ENCODE assay signal across 7 cellular contexts in genomic region chr12:42012501-42012900, GRCh38.
A peak's percentile ranks its signal among the peaks of the same experiment; 100 is the strongest.
DNase-seq lines count a peak whose midpoint lies in the region; TF ChIP-seq lines count a peak whose summit lies in the region.
"Not testable (repeated sequence)": the region's sequence is repeated elsewhere in the genome, so short reads cannot be mapped to it uniquely, and the experiment has no call there.

No MANE protein-coding gene starts in this region.

- in situ Hi-C loops in GM23248 (cut with MboI) = not testable (repeated sequence)

- not testable (repeated sequence) for H3K79me2 ChIP-seq in GM23248 (ENCODE audit: insufficient read depth)

- not testable (repeated sequence) for H3K9ac ChIP-seq in GM23248

- not testable (repeated sequence) for H3K9me3 ChIP-seq in GM23248 (ENCODE audit: low read depth)

- not testable (repeated sequence) for H3K27me3 ChIP-seq in GM23248 (replicated peaks; ENCODE audit: insufficient read depth); kidney epithelial cell (ENCODE audit: control insufficient read depth, insufficient read depth, low read length)

- not testable (repeated sequence) for H3K4me3 ChIP-seq in AG10803 (ENCODE audit: low read length); GM23248; epithelial cell of proximal tubule (ENCODE audit: low read depth, low read length); kidney epithelial cell (ENCODE audit: low read depth, low read length)

- H3F3A ChIP-seq in GM23248 (ENCODE audit: insufficient read depth) = not testable (repeated sequence)

- H3K36me3 ChIP-seq in GM23248 (ENCODE audit: low read depth); kidney epithelial cell (ENCODE audit: control insufficient read depth, insufficient read depth, low read length): not testable (repeated sequence)

- H4K20me1 ChIP-seq in GM23248 (ENCODE audit: insufficient read depth) = not testable (repeated sequence)

- not testable (repeated sequence) for H3K9me2 ChIP-seq in GM23248 (ENCODE audit: insufficient read depth)

- not testable (repeated sequence) for H2AFZ ChIP-seq in GM23248

- not testable (repeated sequence) for TF ChIP-seq CTCF in AG10803 (conservative IDR thresholded peaks at IDR 0.05; ENCODE audit: low read length); epithelial cell of proximal tubule (conservative IDR thresholded peaks at IDR 0.05; ENCODE audit: low read depth, low read length); kidney epithelial cell (IDR thresholded peaks at IDR 0.05; ENCODE audit: insufficient read depth, low read length, poor library complexity, severe bottlenecking)

- DNase-seq in AG10803 (ENCODE audit: low read depth) (peak; percentile 2), GM23248 (peak; percentile 18), M059J (ENCODE audit: low read depth) (peak; percentile 85), amniotic stem cell (lab: John Stamatoyannopoulos, UW) (peak; percentile 0), epithelial cell of proximal tubule (ENCODE audit: low read depth) (peak; percentile 93), kidney epithelial cell (ENCODE audit: low read depth) (peak; percentile 77), myocyte (ENCODE audit: low read depth) (peak; percentile 3)

- WGBS in GM23248 (ENCODE audit: low coverage in 1 of 2, low lambda C conversion rate in 2 of 2, missing lambda C conversion rate in 2 of 2), 2 experiments = 47 to 48% methylated on average over 2 of the region's 2 CpGs

- not testable (repeated sequence) for H3K27ac ChIP-seq in GM23248

- not testable (repeated sequence) for H3K4me2 ChIP-seq in GM23248 (ENCODE audit: unreplicated experiment)

- not testable (repeated sequence) for H3K4me1 ChIP-seq in GM23248 (ENCODE audit: insufficient read depth)

Comparison
In these comparisons a context has a peak if more than half of its experiments do, and no peak if none do; other contexts are left out.
1. DNase-seq: peak in every context shown above with its lines; median percentile 93 in epithelial cell of proximal tubule; 85 in M059J; 77 in kidney epithelial cell; 18 in GM23248; 3 in myocyte; 2 in AG10803; 0 in amniotic stem cell.